ENCODE assay signal across 18 cellular contexts in genomic region chr2:72998724-72999123, GRCh38.
DNase-seq lines count a peak whose midpoint lies in the region; ATAC-seq and TF ChIP-seq lines count a peak whose summit lies in the region.
"Had no signal": no experiment of that assay in that cellular context is flagged by ENCODE, and none has a peak within 500 bp of the region (broad histone marks: within the 10 kb centered on the region; RNA-seq: fewer than 3 reads in every experiment).

No MANE protein-coding gene starts in this region.

- H3K36me3 Mint-ChIP-seq in GM23338 (ENCODE audit: low read depth) = peaks cover 4% of the 10 kb centered on the region; the same call in 2 of the 3 replicates
- H3K36me3 Mint-ChIP-seq: CD4-positive, alpha-beta memory T cell had no signal

- H3F3A ChIP-seq in GM23338 (replicated peaks; ENCODE audit: low read depth) = no peaks in the 10 kb centered on the region

- H2AFZ ChIP-seq in hepatocyte (no peak overlapping the region), GM23338 (no peak overlapping the region)

- WGBS in heart right ventricle, 2 donors = 83 to 86% methylated on average over 4 of the region's 4 CpGs
- WGBS in hepatocyte (ENCODE audit: low lambda C conversion rate, missing lambda C conversion rate) = 94% methylated on average over 4 of the region's 4 CpGs

- peak; percentile 23 for DNase-seq in right atrium auricular region (ENCODE audit: low spot score)
- no peak for DNase-seq in heart right ventricle
- DNase-seq in RWPE2 (ENCODE audit: low spot score) = peak; percentile 22
- peak; percentile 1 for DNase-seq in hepatocyte (ENCODE audit: low spot score)
- DNase-seq in ureter (ENCODE audit: low spot score) = peak; percentile 28
- no peak for DNase-seq in activated naive CD4-positive, alpha-beta T cell treated with anti-CD3 and anti-CD28 coated beads, Interleukin-2, amount 50 U/mL, for 16 hours
- no peak for DNase-seq in MG63
- DNase-seq in GM23338 (ENCODE audit: low spot score) = no peak
- DNase-seq: BE2C; CD4-positive, alpha-beta memory T cell; DMS153; DMS79 treated with DMSO at 0.1 percent for 48 hours; EL; GOT3; HCEC 1CT; HFFc6 had no signal

- H3K4me1 Mint-ChIP-seq in GM23338 = peaks cover 11% of the 10 kb centered on the region; the same call in 2 of the 3 replicates
- H3K4me1 Mint-ChIP-seq: CD4-positive, alpha-beta memory T cell had no signal

- H3K36me3 ChIP-seq in right atrium auricular region (peaks cover 6% of the 10 kb centered on the region), heart right ventricle (peaks cover 0 to 42% (median 0%) of the 10 kb centered on the region in 9 donors), RWPE2 (ENCODE audit: low read depth) (no peaks in the 10 kb centered on the region), hepatocyte (replicated peaks; ENCODE audit: insufficient read depth, low read depth) (no peaks in the 10 kb centered on the region), MG63 (no peaks in the 10 kb centered on the region), GM23338 (ENCODE audit: insufficient read depth) (no peaks in the 10 kb centered on the region)
- H3K36me3 ChIP-seq: BE2C had no signal

- peaks cover 14% of the 10 kb centered on the region for H3K27me3 Mint-ChIP-seq in GM23338 (ENCODE audit: insufficient read depth, low read depth, poor library complexity)
- H3K27me3 Mint-ChIP-seq: CD4-positive, alpha-beta memory T cell had no signal

- H4K20me1 ChIP-seq in hepatocyte (ENCODE audit: insufficient read depth, poor library complexity, severe bottlenecking) (no peaks in the 10 kb centered on the region), GM23338 (replicated peaks; ENCODE audit: insufficient read depth) (no peaks in the 10 kb centered on the region; the same call in 1 of the 2 replicates)

- H3K4me2 ChIP-seq in hepatocyte (no peak overlapping the region), GM23338 (no peak overlapping the region)
- H3K4me2 ChIP-seq: A549 had no signal

- H3K9me3 Mint-ChIP-seq in GM23338 = no peaks in the 10 kb centered on the region
- H3K9me3 Mint-ChIP-seq: CD4-positive, alpha-beta memory T cell; HFFc6 had no signal

- H3K4me3 Mint-ChIP-seq in GM23338 = no peak overlapping the region
- H3K4me3 Mint-ChIP-seq: CD4-positive, alpha-beta memory T cell; HFFc6 had no signal

- H3K79me2 ChIP-seq in hepatocyte (no peaks in the 10 kb centered on the region), GM23338 (replicated peaks; ENCODE audit: insufficient read depth) (no peaks in the 10 kb centered on the region)

- H3K4me1 ChIP-seq in right atrium auricular region = no peaks in the 10 kb centered on the region
- no peaks in the 10 kb centered on the region for H3K4me1 ChIP-seq in heart right ventricle
- no peaks in the 10 kb centered on the region for H3K4me1 ChIP-seq in RWPE2 (ENCODE audit: insufficient read depth, poor library complexity, severe bottlenecking)
- H3K4me1 ChIP-seq in hepatocyte (ENCODE audit: insufficient read depth) = peaks cover 12% of the 10 kb centered on the region
- no peaks in the 10 kb centered on the region for H3K4me1 ChIP-seq in GM23338 (ENCODE audit: insufficient read depth)
- H3K4me1 ChIP-seq: BE2C had no signal

- no peaks in the 10 kb centered on the region for H3K27me3 ChIP-seq in right atrium auricular region
- H3K27me3 ChIP-seq in heart right ventricle = no peaks in the 10 kb centered on the region
- no peaks in the 10 kb centered on the region for H3K27me3 ChIP-seq in RWPE2 (ENCODE audit: insufficient read depth, poor library complexity, severe bottlenecking)
- H3K27me3 ChIP-seq in hepatocyte = no peaks in the 10 kb centered on the region
- no peaks in the 10 kb centered on the region for H3K27me3 ChIP-seq in MG63
- H3K27me3 ChIP-seq in GM23338 (ENCODE audit: insufficient read depth) = no peaks in the 10 kb centered on the region
- H3K27me3 ChIP-seq: BE2C had no signal

- no peak overlapping the region for H3K27ac Mint-ChIP-seq in GM23338
- H3K27ac Mint-ChIP-seq: CD4-positive, alpha-beta memory T cell; HFFc6 had no signal

- H3K4me3 ChIP-seq in right atrium auricular region = no peak overlapping the region
- H3K4me3 ChIP-seq in heart right ventricle = no peak overlapping the region
- H3K4me3 ChIP-seq in RWPE2 (ENCODE audit: severe bottlenecking) = no peak overlapping the region
- no peak overlapping the region for H3K4me3 ChIP-seq in hepatocyte
- no peak overlapping the region for H3K4me3 ChIP-seq in MG63
- H3K4me3 ChIP-seq in GM23338 = no peak overlapping the region
- H3K4me3 ChIP-seq: A549 had no signal

- TF ChIP-seq CTCF in right atrium auricular region (IDR thresholded peaks at IDR 0.05) = no peak
- no peak for TF ChIP-seq CTCF in heart right ventricle (IDR thresholded peaks at IDR 0.05)
- TF ChIP-seq CTCF in RWPE2 (IDR thresholded peaks at IDR 0.05; ENCODE audit: poor library complexity, severe bottlenecking) = no peak
- no peak for TF ChIP-seq CTCF in hepatocyte (IDR thresholded peaks at IDR 0.05; ENCODE audit: poor library complexity)
- TF ChIP-seq CTCF in GM23338 (conservative IDR thresholded peaks at IDR 0.05; ENCODE audit: low read depth in 2 of 2) = no peak

- H3K27ac ChIP-seq in right atrium auricular region (no peak overlapping the region), heart right ventricle (no peak overlapping the region), RWPE2 (ENCODE audit: poor library complexity, severe bottlenecking) (no peak overlapping the region), hepatocyte (no peak overlapping the region), GM23338 (ENCODE audit: low read depth) (no peak overlapping the region)
- H3K27ac ChIP-seq: A549, C4-2B had no signal

- no peaks in the 10 kb centered on the region for H3K9me3 ChIP-seq in right atrium auricular region
- H3K9me3 ChIP-seq in heart right ventricle = no peaks in the 10 kb centered on the region
- no peaks in the 10 kb centered on the region for H3K9me3 ChIP-seq in RWPE2 (ENCODE audit: severe bottlenecking)
- H3K9me3 ChIP-seq in hepatocyte (ENCODE audit: low read depth) = no peaks in the 10 kb centered on the region
- no peaks in the 10 kb centered on the region for H3K9me3 ChIP-seq in MG63
- H3K9me3 ChIP-seq: A549, BE2C had no signal

- ATAC-seq in heart right ventricle = no peak
- no peak for ATAC-seq in RWPE2 (ENCODE audit: low read depth)
- ATAC-seq in GM23338 = no peak
- ATAC-seq: A549 had no signal

- intact Hi-C loops in heart right ventricle (cut with DNase I) = no loop called here

- no peaks in the 10 kb centered on the region for H3K9me2 ChIP-seq in hepatocyte (replicated peaks; ENCODE audit: insufficient read depth)
- H3K9me2 ChIP-seq in GM23338 (ENCODE audit: insufficient read depth) = no peaks in the 10 kb centered on the region

TF ChIP-seq in GM23338, 12 proteins besides CTCF, POLR2A, EP300 and RAD21 (continues in another document):
- TF ChIP-seq, protein P1, sequence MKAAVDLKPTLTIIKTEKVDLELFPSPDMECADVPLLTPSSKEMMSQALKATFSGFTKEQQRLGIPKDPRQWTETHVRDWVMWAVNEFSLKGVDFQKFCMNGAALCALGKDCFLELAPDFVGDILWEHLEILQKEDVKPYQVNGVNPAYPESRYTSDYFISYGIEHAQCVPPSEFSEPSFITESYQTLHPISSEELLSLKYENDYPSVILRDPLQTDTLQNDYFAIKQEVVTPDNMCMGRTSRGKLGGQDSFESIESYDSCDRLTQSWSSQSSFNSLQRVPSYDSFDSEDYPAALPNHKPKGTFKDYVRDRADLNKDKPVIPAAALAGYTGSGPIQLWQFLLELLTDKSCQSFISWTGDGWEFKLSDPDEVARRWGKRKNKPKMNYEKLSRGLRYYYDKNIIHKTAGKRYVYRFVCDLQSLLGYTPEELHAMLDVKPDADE (IDR thresholded peaks at IDR 0.05) = no peak
- TF ChIP-seq POLR2AphosphoS5 (IDR thresholded peaks at IDR 0.05; ENCODE audit: low read depth) (no peak), STAT1 (IDR thresholded peaks at IDR 0.05; ENCODE audit: unreplicated experiment) (no peak), ZNF114 (CRISPR knock-in tag; IDR thresholded peaks at IDR 0.05) (no peak), JUNB (IDR thresholded peaks at IDR 0.05; ENCODE audit: unreplicated experiment) (no peak), CREB1 (CRISPR knock-in tag; IDR thresholded peaks at IDR 0.05; ENCODE audit: low read depth) (no peak), EZH2 (IDR thresholded peaks at IDR 0.05; ENCODE audit: low read depth, unreplicated experiment) (no peak), EZH2phosphoT487 (IDR thresholded peaks at IDR 0.05; ENCODE audit: unreplicated experiment) (no peak)

Comparison
In these comparisons a context has a peak if more than half of its experiments do, and no peak if none do; other contexts are left out.
1. DNase-seq: peak in right atrium auricular region (single experiment), RWPE2 (single experiment), hepatocyte (single experiment) and ureter (single experiment); none in heart right ventricle (0 of 2), activated naive CD4-positive, alpha-beta T cell treated with anti-CD3 and anti-CD28 coated beads, Interleukin-2, amount 50 U/mL, for 16 hours (single experiment), MG63 (single experiment) and GM23338 (single experiment).